In the genomic region with DNA sequence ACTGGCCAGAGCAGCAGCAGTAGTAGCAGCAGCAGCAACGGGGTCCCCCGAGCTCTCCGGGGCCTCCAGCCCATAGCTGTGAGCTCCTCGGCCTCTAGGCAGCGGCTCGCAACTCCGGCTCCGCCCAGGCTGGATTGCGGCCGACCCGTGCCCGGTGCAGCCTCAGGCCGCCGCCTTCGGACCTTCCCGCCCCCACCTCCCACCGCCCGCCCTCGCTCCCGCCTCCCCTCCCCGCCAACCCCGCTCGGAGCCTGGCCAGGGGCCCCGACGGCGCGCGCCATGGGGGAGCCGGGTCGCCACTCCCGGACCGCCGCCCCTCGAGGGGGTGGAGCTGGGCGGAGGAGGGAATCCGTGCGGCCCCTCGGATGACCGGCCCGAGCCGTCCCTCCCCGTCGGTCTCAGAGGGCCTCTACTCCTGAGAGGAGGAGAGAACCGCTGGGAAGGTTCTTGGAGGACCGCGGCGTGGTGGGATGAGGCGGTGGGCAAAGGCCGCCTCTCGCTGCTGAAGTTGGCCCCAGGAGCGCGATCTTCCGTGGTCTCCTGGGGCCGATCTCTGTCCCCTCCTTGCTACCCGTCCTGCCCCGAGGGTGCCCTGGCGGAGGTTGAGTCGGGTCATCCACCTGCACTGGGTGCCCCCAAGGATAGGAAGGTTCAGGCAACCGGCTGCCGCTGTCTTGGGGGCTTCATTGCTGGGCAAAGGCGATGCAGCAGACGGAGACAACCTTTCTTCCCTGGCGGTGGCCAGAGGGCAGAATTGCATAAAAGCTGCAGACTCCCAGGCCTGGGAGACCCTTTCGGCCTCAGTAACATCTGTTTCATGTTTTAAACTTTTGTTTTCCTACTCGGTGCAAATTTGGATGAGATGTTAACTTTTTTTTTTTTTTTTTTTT, we compare ENCODE assay signal across 1 cellular context.
TF ChIP-seq lines count a peak whose summit lies in the region.

ADAM33 (minus strand) TSS at position 80 of the 890 bp plus-strand sequence; CDS start at position 74, 6 bp downstream.

TF ChIP-seq in SK-N-SH, 30 proteins besides CTCF, POLR2A, EP300 and RAD21 (continued from another document):
- TF ChIP-seq, protein P1, sequence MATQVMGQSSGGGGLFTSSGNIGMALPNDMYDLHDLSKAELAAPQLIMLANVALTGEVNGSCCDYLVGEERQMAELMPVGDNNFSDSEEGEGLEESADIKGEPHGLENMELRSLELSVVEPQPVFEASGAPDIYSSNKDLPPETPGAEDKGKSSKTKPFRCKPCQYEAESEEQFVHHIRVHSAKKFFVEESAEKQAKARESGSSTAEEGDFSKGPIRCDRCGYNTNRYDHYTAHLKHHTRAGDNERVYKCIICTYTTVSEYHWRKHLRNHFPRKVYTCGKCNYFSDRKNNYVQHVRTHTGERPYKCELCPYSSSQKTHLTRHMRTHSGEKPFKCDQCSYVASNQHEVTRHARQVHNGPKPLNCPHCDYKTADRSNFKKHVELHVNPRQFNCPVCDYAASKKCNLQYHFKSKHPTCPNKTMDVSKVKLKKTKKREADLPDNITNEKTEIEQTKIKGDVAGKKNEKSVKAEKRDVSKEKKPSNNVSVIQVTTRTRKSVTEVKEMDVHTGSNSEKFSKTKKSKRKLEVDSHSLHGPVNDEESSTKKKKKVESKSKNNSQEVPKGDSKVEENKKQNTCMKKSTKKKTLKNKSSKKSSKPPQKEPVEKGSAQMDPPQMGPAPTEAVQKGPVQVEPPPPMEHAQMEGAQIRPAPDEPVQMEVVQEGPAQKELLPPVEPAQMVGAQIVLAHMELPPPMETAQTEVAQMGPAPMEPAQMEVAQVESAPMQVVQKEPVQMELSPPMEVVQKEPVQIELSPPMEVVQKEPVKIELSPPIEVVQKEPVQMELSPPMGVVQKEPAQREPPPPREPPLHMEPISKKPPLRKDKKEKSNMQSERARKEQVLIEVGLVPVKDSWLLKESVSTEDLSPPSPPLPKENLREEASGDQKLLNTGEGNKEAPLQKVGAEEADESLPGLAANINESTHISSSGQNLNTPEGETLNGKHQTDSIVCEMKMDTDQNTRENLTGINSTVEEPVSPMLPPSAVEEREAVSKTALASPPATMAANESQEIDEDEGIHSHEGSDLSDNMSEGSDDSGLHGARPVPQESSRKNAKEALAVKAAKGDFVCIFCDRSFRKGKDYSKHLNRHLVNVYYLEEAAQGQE (IDR thresholded peaks at IDR 0.05; ENCODE audit: low read depth, low read length) = no peak
- TF ChIP-seq SIN3A (IDR thresholded peaks at IDR 0.05; ENCODE audit: borderline replicate concordance, low read depth, low read length) = no peak
- no peak for TF ChIP-seq GABPA (IDR thresholded peaks at IDR 0.05; ENCODE audit: low read depth)
- TF ChIP-seq USF2 (IDR thresholded peaks at IDR 0.05; ENCODE audit: borderline replicate concordance, low read depth, low read length) = no peak
